Comparison of ENCODE assay signal across 8 cellular contexts in genomic region chr16:2156849-2157224, GRCh38. TPM values are rescaled to one million over a fixed set of nuclear protein-coding genes. Genes with fewer than 3 reads are reported as not detected.
DNase-seq lines count a peak whose midpoint lies in the region; ATAC-seq, FAIRE-seq and TF ChIP-seq lines count a peak whose summit lies in the region.

No MANE protein-coding gene starts in this region.

- H3K4me3 Mint-ChIP-seq in activated naive CD4-positive, alpha-beta T cell treated with anti-CD3 and anti-CD28 coated beads for 36 hours: peak overlapping the region; percentile 97

- H3K27ac ChIP-seq in HepG2 (ENCODE audit: extremely low read length, insufficient read depth, low read length) (peak overlapping the region; percentile 61), tibial nerve (peak overlapping the region; percentile 71 to 96 (median 85))

- peaks cover 63% of the 10 kb centered on the region for H4K20me1 ChIP-seq in HepG2 (ENCODE audit: insufficient read depth, low read length)

- H3K36me3 ChIP-seq in adipocyte (ENCODE audit: control insufficient read depth, insufficient read depth, low read length, severe bottlenecking): peaks cover 5% of the 10 kb centered on the region
- H3K36me3 ChIP-seq in HepG2 (replicated peaks in 1 of 2; ENCODE audit: control insufficient read depth in 1 of 2, insufficient read depth in 2 of 2, low read length in 2 of 2): peaks cover 0 to 7% of the 10 kb centered on the region in 2 experiments
- peaks cover 0 to under 1% (median 0%) of the 10 kb centered on the region in 3 donors for H3K36me3 ChIP-seq in tibial nerve

- peak; percentile 34 to 47; a peak in 1 of 4 replicates for TF ChIP-seq POLR2A in HepG2 (IDR thresholded peaks at IDR 0.05; ENCODE audit: insufficient read depth in 1 of 2, low read depth in 2 of 2, low read length in 2 of 2)
- no peak for TF ChIP-seq POLR2A in tibial nerve (IDR thresholded peaks at IDR 0.05)
- no peak for TF ChIP-seq POLR2A in GM12891 (IDR thresholded peaks at IDR 0.05; ENCODE audit: low read depth, low read length)

- ATAC-seq in HepG2 (no peak), HG02870 (IDR thresholded peaks at IDR 0.05; ENCODE audit: unreplicated experiment) (no peak)

- DNase-seq in activated naive CD4-positive, alpha-beta T cell treated with anti-CD3 and anti-CD28 coated beads for 36 hours: no peak
- DNase-seq in activated naive CD4-positive, alpha-beta T cell (lab: John Stamatoyannopoulos, UW): no peak
- DNase-seq in adipocyte (ENCODE audit: low read depth): no peak
- DNase-seq in HepG2 (ENCODE audit: low spot score): no peak
- no peak for DNase-seq in tibial nerve (ENCODE audit: low spot score in 2 of 2)
- no peak for DNase-seq in RKO (ENCODE audit: low spot score)
- no peak for DNase-seq in GM12891 (ENCODE audit: insufficient read length, low spot score)

- H3K27me3 Mint-ChIP-seq in activated naive CD4-positive, alpha-beta T cell treated with anti-CD3 and anti-CD28 coated beads for 36 hours (ENCODE audit: low read depth): no peaks in the 10 kb centered on the region

- WGBS in HepG2 (ENCODE audit: low lambda C conversion rate): 52% methylated on average over 4 of the region's 5 CpGs
- WGBS in tibial nerve, 2 donors: 47 to 55% methylated on average over 5 of the region's 5 CpGs

- POLR2A ChIA-PET in HepG2 (lab: Yijun Ruan, JAX): interaction anchor here (1.0 to 6.6 kb wide), 9 partner anchors 9 to 216 kb away, joined by 3 to 79 read pairs (median 8); partner anchors contain the start of genes ECI1, RAB26 and RPS2

- H3K27ac Mint-ChIP-seq in activated naive CD4-positive, alpha-beta T cell treated with anti-CD3 and anti-CD28 coated beads for 36 hours: no peak overlapping the region

- no peak overlapping the region for H2AFZ ChIP-seq in HepG2 (ENCODE audit: low read length)

- in situ Hi-C loops in HepG2 (cut with HindIII; ENCODE audit: extremely low pct_ligation_motif_present, low pct_unique_long_range_greater_than_20kb): no loop called here

- no peak for TF ChIP-seq RAD21 in HepG2 (CRISPR knock-in tag; IDR thresholded peaks at IDR 0.05)

- H3K4me3 ChIP-seq in adipocyte (ENCODE audit: low read length) (peak overlapping the region; percentile 95), HepG2 (replicated peaks in 1 of 3; ENCODE audit: insufficient read depth in 1 of 3, low read depth in 2 of 3, low read length in 3 of 3) (peak overlapping the region; percentile 91 to 98 (median 95)), tibial nerve (peak overlapping the region; percentile 63 to 78 (median 72))

- peak overlapping the region; percentile 95 for H3K4me2 ChIP-seq in HepG2 (ENCODE audit: low read depth, low read length)

- CTCF ChIA-PET in activated naive CD4-positive, alpha-beta T cell treated with anti-CD3 and anti-CD28 coated beads for 36 hours (lab: Charles Lee): interaction anchor here (0.6 kb wide), 1 partner anchor 380 kb away, joined by 3 read pairs; no protein-coding TSS in a partner anchor
- CTCF ChIA-PET in HepG2 (lab: Yijun Ruan, JAX; ENCODE audit: low intra/inter-chr PET ratio, low total read pairs): no interaction called here

- H3K9ac ChIP-seq in adipocyte (ENCODE audit: low read length) (peak overlapping the region; percentile 97), HepG2 (ENCODE audit: insufficient read depth, low read depth, low read length) (peak overlapping the region; percentile 84)

- no peak for TF ChIP-seq EP300 in HepG2 (IDR thresholded peaks at IDR 0.05; ENCODE audit: low read depth in 2 of 2, low read length in 2 of 2)
- no peak for TF ChIP-seq EP300 in HepG2 (CRISPR knock-in tag; IDR thresholded peaks at IDR 0.05; ENCODE audit: borderline replicate concordance)
- TF ChIP-seq EP300 in tibial nerve (IDR thresholded peaks at IDR 0.05): no peak

- H3K27me3 ChIP-seq in adipocyte (replicated peaks; ENCODE audit: control insufficient read depth, insufficient read depth, low read length): no peaks in the 10 kb centered on the region
- no peaks in the 10 kb centered on the region; a peak in 1 of 5 replicates for H3K27me3 ChIP-seq in HepG2 (ENCODE audit: control insufficient read depth in 1 of 2, insufficient read depth in 2 of 2, low read length in 2 of 2)
- H3K27me3 ChIP-seq in tibial nerve: no peaks in the 10 kb centered on the region

- peaks cover 34% of the 10 kb centered on the region for H3K4me1 Mint-ChIP-seq in activated naive CD4-positive, alpha-beta T cell treated with anti-CD3 and anti-CD28 coated beads for 36 hours (ENCODE audit: low read depth)

- H3K9me3 Mint-ChIP-seq in activated naive CD4-positive, alpha-beta T cell treated with anti-CD3 and anti-CD28 coated beads for 36 hours: no peaks in the 10 kb centered on the region

- FAIRE-seq in HepG2 (lab: Jason Lieb, UNC) (no peak), GM12891 (lab: Jason Lieb, UNC) (no peak)

- H3K9me3 ChIP-seq in adipocyte (ENCODE audit: control insufficient read depth, low read length) (no peaks in the 10 kb centered on the region), HepG2 (ENCODE audit: low read length) (no peaks in the 10 kb centered on the region), tibial nerve (no peaks in the 10 kb centered on the region)

- H3K4me1 ChIP-seq in adipocyte (ENCODE audit: control insufficient read depth, insufficient read depth, low read length): peaks cover 69% of the 10 kb centered on the region
- peaks cover 74% of the 10 kb centered on the region for H3K4me1 ChIP-seq in HepG2 (ENCODE audit: insufficient read depth, low read length)
- peaks cover 0 to 86% (median 71%) of the 10 kb centered on the region in 4 donors for H3K4me1 ChIP-seq in tibial nerve

- no TSS peak for BruUV-seq in HepG2 (replicated peaks; lab: Mats Ljungman, UMichigan)

- H3K79me2 ChIP-seq in HepG2 (ENCODE audit: insufficient read depth, low read length): peaks cover 68% of the 10 kb centered on the region

- intact Hi-C loops in activated naive CD4-positive, alpha-beta T cell treated with anti-CD3 and anti-CD28 coated beads for 36 hours (cut with micrococcal nuclease): loop anchor here (5.0 to 10.0 kb wide), 3 partner anchors 302 to 845 kb away; no protein-coding TSS in a partner anchor
- intact Hi-C loops in HepG2 (cut with micrococcal nuclease; ENCODE audit: unreplicated experiment): no loop called here

- TF ChIP-seq CTCF in HepG2 (CRISPR knock-in tag; IDR thresholded peaks at IDR 0.05) (no peak), tibial nerve (IDR thresholded peaks at IDR 0.05) (no peak)

- peaks cover 35% of the 10 kb centered on the region for H3K36me3 Mint-ChIP-seq in activated naive CD4-positive, alpha-beta T cell treated with anti-CD3 and anti-CD28 coated beads for 36 hours (ENCODE audit: low read depth)

RNA-seq across cellular contexts. Expression of gene TRAF7, which starts 1.3 kb away (rescaled TPM):
- 100 to 1,000 TPM; 102 to 104 TPM for total RNA-seq in activated naive CD4-positive, alpha-beta T cell treated with anti-CD3 and anti-CD28 coated beads for 36 hours
- total RNA-seq in HepG2 (2016; rRNA removed; fragmentation: Illumina TruSeq; extraction: Trizol) (40.3 and 47.9 TPM in 2 replicates), tibial nerve (10 to 100 TPM; 29.1 to 53.7 (median 38.4) TPM)
- 34.6 and 39.0 TPM in 2 replicates for total RNA-seq in HepG2 (2016; cell fraction: cytosol; rRNA removed; fragmentation: Illumina TruSeq; extraction: Trizol; ENCODE audit: low read depth)
- total RNA-seq in HepG2 (2016; cell fraction: insoluble cytoplasmic fraction; rRNA removed; fragmentation: Illumina TruSeq; extraction: Trizol): 37.7 and 45.9 TPM in 2 replicates
- total RNA-seq in HepG2 (2016; cell fraction: membrane; rRNA removed; fragmentation: Illumina TruSeq; extraction: Trizol): 86.6 and 88.7 TPM in 2 replicates
- 27.8 and 32.2 TPM in 2 replicates for total RNA-seq in HepG2 (2016; cell fraction: nucleus; rRNA removed; fragmentation: Illumina TruSeq; extraction: Trizol)
- 65.6 and 67.9 TPM in 2 replicates for polyA plus RNA-seq in HepG2 (2011; rRNA removed)
- polyA plus RNA-seq in HepG2 (2011; cell fraction: cytosol; rRNA removed): 42.1 and 56.2 TPM in 2 replicates
- polyA plus RNA-seq in HepG2 (2011; cell fraction: nucleus; rRNA removed): 119 and 145 TPM in 2 replicates
- 36.5 and 51.9 TPM in 2 replicates for polyA plus RNA-seq in HepG2 (2012)
- 64.8 and 68.7 TPM in 2 replicates for polyA plus RNA-seq in HepG2 (2016; cell fraction: cytosol; fragmentation: Illumina TruSeq; extraction: Trizol; ENCODE audit: low read depth)
- 43.6 and 56.9 TPM in 2 replicates for polyA plus RNA-seq in HepG2 (2016; cell fraction: insoluble cytoplasmic fraction; fragmentation: Illumina TruSeq; extraction: Trizol; ENCODE audit: low read depth)
- polyA plus RNA-seq in HepG2 (2016; cell fraction: membrane; fragmentation: Illumina TruSeq; extraction: Trizol; ENCODE audit: low read depth): 91.9 and 99.7 TPM in 2 replicates
- polyA plus RNA-seq in HepG2 (2016; cell fraction: nucleus; fragmentation: Illumina TruSeq; extraction: Trizol; ENCODE audit: insufficient read depth, low read depth): 74.4 and 76.4 TPM in 2 replicates
- polyA minus RNA-seq in HepG2 (2011; rRNA and poly(A)+ RNA removed; ENCODE audit: low replicate concordance): 81.3 and 108 TPM in 2 replicates
- polyA minus RNA-seq in HepG2 (2011; cell fraction: cytosol; rRNA and poly(A)+ RNA removed): 41.1 and 51.4 TPM in 2 replicates
- polyA minus RNA-seq in HepG2 (2011; cell fraction: nucleus; rRNA and poly(A)+ RNA removed): 18.5 and 21.0 TPM in 2 replicates
- polyA plus RNA-seq in GM12891 (2012; ENCODE audit: low read depth, missing spikeins): 38.2 TPM

RNA-seq across cellular contexts. Expression of gene RAB26, which starts 8.4 kb away (rescaled TPM):
- total RNA-seq in activated naive CD4-positive, alpha-beta T cell treated with anti-CD3 and anti-CD28 coated beads for 36 hours: not detected
- total RNA-seq in HepG2 (2016; rRNA removed; fragmentation: Illumina TruSeq; extraction: Trizol) (0.45 and 0.86 TPM in 2 replicates), tibial nerve (not detected)
- total RNA-seq in HepG2 (2016; cell fraction: cytosol; rRNA removed; fragmentation: Illumina TruSeq; extraction: Trizol; ENCODE audit: low read depth): 1.2 and 1.4 TPM in 2 replicates
- total RNA-seq in HepG2 (2016; cell fraction: insoluble cytoplasmic fraction; rRNA removed; fragmentation: Illumina TruSeq; extraction: Trizol): 0.62 and 1.3 TPM in 2 replicates
- 0.96 and 1.9 TPM in 2 replicates for total RNA-seq in HepG2 (2016; cell fraction: membrane; rRNA removed; fragmentation: Illumina TruSeq; extraction: Trizol)
- total RNA-seq in HepG2 (2016; cell fraction: nucleus; rRNA removed; fragmentation: Illumina TruSeq; extraction: Trizol): 1.0 and 1.6 TPM in 2 replicates
- polyA plus RNA-seq in HepG2 (2011; rRNA removed): 3.6 and 3.7 TPM in 2 replicates
- polyA plus RNA-seq in HepG2 (2011; cell fraction: cytosol; rRNA removed): 2.2 and 3.4 TPM in 2 replicates
- polyA plus RNA-seq in HepG2 (2011; cell fraction: nucleus; rRNA removed): 20.4 and 21.0 TPM in 2 replicates
- polyA plus RNA-seq in HepG2 (2012): 2.3 and 3.3 TPM in 2 replicates
- polyA plus RNA-seq in HepG2 (2016; cell fraction: cytosol; fragmentation: Illumina TruSeq; extraction: Trizol; ENCODE audit: low read depth): 2.1 and 2.3 TPM in 2 replicates
- polyA plus RNA-seq in HepG2 (2016; cell fraction: insoluble cytoplasmic fraction; fragmentation: Illumina TruSeq; extraction: Trizol; ENCODE audit: low read depth): 0.92 and 1.1 TPM in 2 replicates
- polyA plus RNA-seq in HepG2 (2016; cell fraction: membrane; fragmentation: Illumina TruSeq; extraction: Trizol; ENCODE audit: low read depth): 1.9 and 2.3 TPM in 2 replicates
- polyA plus RNA-seq in HepG2 (2016; cell fraction: nucleus; fragmentation: Illumina TruSeq; extraction: Trizol; ENCODE audit: insufficient read depth, low read depth): 3.2 and 3.9 TPM in 2 replicates
- 6.5 and 7.6 TPM in 2 replicates for polyA minus RNA-seq in HepG2 (2011; rRNA and poly(A)+ RNA removed; ENCODE audit: low replicate concordance)
- 0.79 TPM in 1 of 2 replicates, not detected in the other for polyA minus RNA-seq in HepG2 (2011; cell fraction: cytosol; rRNA and poly(A)+ RNA removed)
- polyA minus RNA-seq in HepG2 (2011; cell fraction: nucleus; rRNA and poly(A)+ RNA removed): 0.90 and 1.2 TPM in 2 replicates
- 0.82 TPM for polyA plus RNA-seq in GM12891 (2012; ENCODE audit: low read depth, missing spikeins)

RNA-seq across cellular contexts. Expression of gene PKD1, which starts 21.1 kb away (rescaled TPM):
- 10 to 100 TPM; 63.3 to 68.9 TPM for total RNA-seq in activated naive CD4-positive, alpha-beta T cell treated with anti-CD3 and anti-CD28 coated beads for 36 hours
- total RNA-seq in HepG2 (2016; rRNA removed; fragmentation: Illumina TruSeq; extraction: Trizol): 9.1 and 22.1 TPM in 2 replicates
- 14.9 and 15.2 TPM in 2 replicates for total RNA-seq in HepG2 (2016; cell fraction: cytosol; rRNA removed; fragmentation: Illumina TruSeq; extraction: Trizol; ENCODE audit: low read depth)
- total RNA-seq in HepG2 (2016; cell fraction: insoluble cytoplasmic fraction; rRNA removed; fragmentation: Illumina TruSeq; extraction: Trizol): 6.6 and 20.8 TPM in 2 replicates
- 10.1 and 11.4 TPM in 2 replicates for total RNA-seq in HepG2 (2016; cell fraction: membrane; rRNA removed; fragmentation: Illumina TruSeq; extraction: Trizol)
- total RNA-seq in HepG2 (2016; cell fraction: nucleus; rRNA removed; fragmentation: Illumina TruSeq; extraction: Trizol): 26.8 and 33.4 TPM in 2 replicates
- polyA plus RNA-seq in HepG2 (2011; rRNA removed): 23.0 and 40.7 TPM in 2 replicates
- polyA plus RNA-seq in HepG2 (2011; cell fraction: cytosol; rRNA removed): 18.3 and 19.9 TPM in 2 replicates
- polyA plus RNA-seq in HepG2 (2011; cell fraction: nucleus; rRNA removed): 410 and 565 TPM in 2 replicates
- 20.8 and 52.6 TPM in 2 replicates for polyA plus RNA-seq in HepG2 (2012)
- polyA plus RNA-seq in HepG2 (2016; cell fraction: cytosol; fragmentation: Illumina TruSeq; extraction: Trizol; ENCODE audit: low read depth): 0.90 and 0.96 TPM in 2 replicates
- polyA plus RNA-seq in HepG2 (2016; cell fraction: insoluble cytoplasmic fraction; fragmentation: Illumina TruSeq; extraction: Trizol; ENCODE audit: low read depth): 6.2 and 8.3 TPM in 2 replicates
- polyA plus RNA-seq in HepG2 (2016; cell fraction: membrane; fragmentation: Illumina TruSeq; extraction: Trizol; ENCODE audit: low read depth): 1.6 TPM in 2 replicates
- polyA plus RNA-seq in HepG2 (2016; cell fraction: nucleus; fragmentation: Illumina TruSeq; extraction: Trizol; ENCODE audit: insufficient read depth, low read depth): 86.8 and 102 TPM in 2 replicates
- polyA minus RNA-seq in HepG2 (2011; rRNA and poly(A)+ RNA removed; ENCODE audit: low replicate concordance): 24.5 and 75.7 TPM in 2 replicates
- polyA minus RNA-seq in HepG2 (2011; cell fraction: cytosol; rRNA and poly(A)+ RNA removed): 24.3 and 34.5 TPM in 2 replicates
- polyA minus RNA-seq in HepG2 (2011; cell fraction: nucleus; rRNA and poly(A)+ RNA removed): 72.0 and 84.2 TPM in 2 replicates
- total RNA-seq in tibial nerve: 100 to 1,000 TPM; 207 to 542 (median 381) TPM
- 24.2 TPM for polyA plus RNA-seq in GM12891 (2012; ENCODE audit: low read depth, missing spikeins)

RNA-seq across cellular contexts. Expression of gene CASKIN1, which starts 39.6 kb away (rescaled TPM):
- under 1 TPM; 0.15 to 0.17 TPM for total RNA-seq in activated naive CD4-positive, alpha-beta T cell treated with anti-CD3 and anti-CD28 coated beads for 36 hours
- total RNA-seq in HepG2 (2016; rRNA removed; fragmentation: Illumina TruSeq; extraction: Trizol): 1.2 and 1.4 TPM in 2 replicates
- 0.20 and 2.1 TPM in 2 replicates for total RNA-seq in HepG2 (2016; cell fraction: cytosol; rRNA removed; fragmentation: Illumina TruSeq; extraction: Trizol; ENCODE audit: low read depth)
- total RNA-seq in HepG2 (2016; cell fraction: insoluble cytoplasmic fraction; rRNA removed; fragmentation: Illumina TruSeq; extraction: Trizol): 0.56 and 0.91 TPM in 2 replicates
- total RNA-seq in HepG2 (2016; cell fraction: membrane; rRNA removed; fragmentation: Illumina TruSeq; extraction: Trizol): 0.65 and 0.76 TPM in 2 replicates
- total RNA-seq in HepG2 (2016; cell fraction: nucleus; rRNA removed; fragmentation: Illumina TruSeq; extraction: Trizol): 0.65 and 1.9 TPM in 2 replicates
- polyA plus RNA-seq in HepG2 (2011; rRNA removed): 2.2 and 9.4 TPM in 2 replicates
- polyA plus RNA-seq in HepG2 (2011; cell fraction: cytosol; rRNA removed): 0.65 and 1.0 TPM in 2 replicates
- 13.6 and 21.2 TPM in 2 replicates for polyA plus RNA-seq in HepG2 (2011; cell fraction: nucleus; rRNA removed)
- polyA plus RNA-seq in HepG2 (2012): 2.3 and 3.3 TPM in 2 replicates
- polyA plus RNA-seq in HepG2 (2016; cell fraction: cytosol; fragmentation: Illumina TruSeq; extraction: Trizol; ENCODE audit: low read depth): 0.10 TPM in 2 replicates
- 0.49 and 0.81 TPM in 2 replicates for polyA plus RNA-seq in HepG2 (2016; cell fraction: insoluble cytoplasmic fraction; fragmentation: Illumina TruSeq; extraction: Trizol; ENCODE audit: low read depth)
- polyA plus RNA-seq in HepG2 (2016; cell fraction: membrane; fragmentation: Illumina TruSeq; extraction: Trizol; ENCODE audit: low read depth): 0.34 and 0.36 TPM in 2 replicates
- polyA plus RNA-seq in HepG2 (2016; cell fraction: nucleus; fragmentation: Illumina TruSeq; extraction: Trizol; ENCODE audit: insufficient read depth, low read depth): 4.1 and 6.3 TPM in 2 replicates
- polyA minus RNA-seq in HepG2 (2011; rRNA and poly(A)+ RNA removed; ENCODE audit: low replicate concordance): 4.0 TPM in 1 of 2 replicates, not detected in the other
- 0.88 and 1.8 TPM in 2 replicates for polyA minus RNA-seq in HepG2 (2011; cell fraction: cytosol; rRNA and poly(A)+ RNA removed)
- 1.5 and 2.7 TPM in 2 replicates for polyA minus RNA-seq in HepG2 (2011; cell fraction: nucleus; rRNA and poly(A)+ RNA removed)
- under 1 TPM in 3 of 4 donors, not detected in 1; 0.20 to 0.63 (median 0.30) TPM for total RNA-seq in tibial nerve
- polyA plus RNA-seq in GM12891 (2012; ENCODE audit: low read depth, missing spikeins): 0.55 TPM

RNA-seq across cellular contexts. Expression of gene MLST8, which starts 48.4 kb away (rescaled TPM):
- 10 to 100 TPM; 70.0 to 70.1 TPM for total RNA-seq in activated naive CD4-positive, alpha-beta T cell treated with anti-CD3 and anti-CD28 coated beads for 36 hours
- total RNA-seq in HepG2 (2016; rRNA removed; fragmentation: Illumina TruSeq; extraction: Trizol) (25.2 and 30.8 TPM in 2 replicates), tibial nerve (10 to 100 TPM; 28.8 to 73.8 (median 43.8) TPM)
- 66.8 and 68.3 TPM in 2 replicates for total RNA-seq in HepG2 (2016; cell fraction: cytosol; rRNA removed; fragmentation: Illumina TruSeq; extraction: Trizol; ENCODE audit: low read depth)
- 24.8 and 34.9 TPM in 2 replicates for total RNA-seq in HepG2 (2016; cell fraction: insoluble cytoplasmic fraction; rRNA removed; fragmentation: Illumina TruSeq; extraction: Trizol)
- total RNA-seq in HepG2 (2016; cell fraction: membrane; rRNA removed; fragmentation: Illumina TruSeq; extraction: Trizol): 73.3 and 82.0 TPM in 2 replicates
- total RNA-seq in HepG2 (2016; cell fraction: nucleus; rRNA removed; fragmentation: Illumina TruSeq; extraction: Trizol): 20.0 and 20.9 TPM in 2 replicates
- 70.9 and 72.7 TPM in 2 replicates for polyA plus RNA-seq in HepG2 (2011; rRNA removed)
- 88.3 and 159 TPM in 2 replicates for polyA plus RNA-seq in HepG2 (2011; cell fraction: cytosol; rRNA removed)
- polyA plus RNA-seq in HepG2 (2011; cell fraction: nucleus; rRNA removed): 109 and 133 TPM in 2 replicates
- 26.5 and 34.3 TPM in 2 replicates for polyA plus RNA-seq in HepG2 (2012)
- polyA plus RNA-seq in HepG2 (2016; cell fraction: cytosol; fragmentation: Illumina TruSeq; extraction: Trizol; ENCODE audit: low read depth): 136 and 139 TPM in 2 replicates
- 45.5 and 48.4 TPM in 2 replicates for polyA plus RNA-seq in HepG2 (2016; cell fraction: insoluble cytoplasmic fraction; fragmentation: Illumina TruSeq; extraction: Trizol; ENCODE audit: low read depth)
- 121 and 123 TPM in 2 replicates for polyA plus RNA-seq in HepG2 (2016; cell fraction: membrane; fragmentation: Illumina TruSeq; extraction: Trizol; ENCODE audit: low read depth)
- 52.7 and 57.3 TPM in 2 replicates for polyA plus RNA-seq in HepG2 (2016; cell fraction: nucleus; fragmentation: Illumina TruSeq; extraction: Trizol; ENCODE audit: insufficient read depth, low read depth)
- polyA minus RNA-seq in HepG2 (2011; rRNA and poly(A)+ RNA removed; ENCODE audit: low replicate concordance): 111 and 121 TPM in 2 replicates
- polyA minus RNA-seq in HepG2 (2011; cell fraction: cytosol; rRNA and poly(A)+ RNA removed): 30.5 and 31.0 TPM in 2 replicates
- polyA minus RNA-seq in HepG2 (2011; cell fraction: nucleus; rRNA and poly(A)+ RNA removed): 41.5 and 46.5 TPM in 2 replicates
- polyA plus RNA-seq in GM12891 (2012; ENCODE audit: low read depth, missing spikeins): 51.9 TPM

Comparison
In these comparisons a context has a peak if more than half of its experiments do, and no peak if none do; other contexts are left out.
1. POLR2A ChIP-seq: peak in HepG2 (2 of 2); none in tibial nerve (0 of 2) and GM12891 (single experiment).
2. Peak in every context shown above with its lines, with median percentiles within 50 percentile points of each other: H3K4me3 ChIP-seq.